10 cellular contexts compared by ENCODE assay signal in genomic region chr12:78406776-78407335, GRCh38.
DNase-seq lines count a peak whose midpoint lies in the region; ATAC-seq, FAIRE-seq and TF ChIP-seq lines count a peak whose summit lies in the region.
"Had no signal": no experiment of that assay in that cellular context is flagged by ENCODE, and none has a peak within 500 bp of the region (broad histone marks: within the 10 kb centered on the region; RNA-seq: fewer than 3 reads in every experiment).

No MANE protein-coding gene starts in this region.

- H3K27me3 ChIP-seq in brain microvascular endothelial cell (replicated peaks): no peaks in the 10 kb centered on the region
- H3K27me3 ChIP-seq in spleen (replicated peaks in 1 of 7): no peaks in the 10 kb centered on the region

- H3K4me3 ChIP-seq in brain microvascular endothelial cell (ENCODE audit: low read depth, low read length) (no peak overlapping the region), spleen (no peak overlapping the region)
- H3K4me3 ChIP-seq: esophagus muscularis mucosa had no signal

- TF ChIP-seq CTCF in brain microvascular endothelial cell (IDR thresholded peaks at IDR 0.05; ENCODE audit: low read depth, low read length, missing control alignments) (no peak), spleen (IDR thresholded peaks at IDR 0.05 in 8 of 11, conservative IDR thresholded peaks at IDR 0.05 in 3 of 11) (no peak)

- FAIRE-seq in GM12892 (lab: Jason Lieb, UNC): peak; percentile 76

- intact Hi-C loops in spleen (cut with DNase I; ENCODE audit: low total_unique reads): no loop called here

- in situ Hi-C loops in brain microvascular endothelial cell (cut with HindIII; ENCODE audit: low pct_ligation_motif_present, low sequenced_read_pairs): no loop called here

- ATAC-seq in GM21381 (IDR thresholded peaks at IDR 0.05; ENCODE audit: unreplicated experiment): peak; percentile 93
- ATAC-seq in HG03196 (IDR thresholded peaks at IDR 0.05; ENCODE audit: unreplicated experiment): peak; percentile 87

- H3K36me3 ChIP-seq in brain microvascular endothelial cell (replicated peaks) (no peaks in the 10 kb centered on the region), spleen (no peaks in the 10 kb centered on the region)
- H3K36me3 ChIP-seq: esophagus muscularis mucosa had no signal

- H3K9me3 ChIP-seq in spleen: no peaks in the 10 kb centered on the region
- H3K9me3 ChIP-seq: esophagus muscularis mucosa had no signal

- TF ChIP-seq POLR2A in GM12892 (IDR thresholded peaks at IDR 0.05; ENCODE audit: low read depth, low read length) (no peak), spleen (IDR thresholded peaks at IDR 0.05) (no peak)

- WGBS in spleen, 5 donors: 47 to 62% (median 52%) methylated on average over 4 of the region's 4 CpGs

- no peak for DNase-seq in GM12892 (ENCODE audit: insufficient read length)
- peak; percentile 22 for DNase-seq in brain microvascular endothelial cell
- no peak for DNase-seq in spleen
- no peak for DNase-seq in A172 (ENCODE audit: low spot score)
- no peak for DNase-seq in anterior cingulate cortex (lab: John Stamatoyannopoulos, UW)
- no peak for DNase-seq in effector CD8-positive, alpha-beta T cell (lab: John Stamatoyannopoulos, UW)
- DNase-seq: NCI-H2081 treated with DMSO at 0.1 percent for 48 hours had no signal

- H3K4me1 ChIP-seq in spleen: no peaks in the 10 kb centered on the region
- H3K4me1 ChIP-seq: esophagus muscularis mucosa had no signal

- H3K27ac ChIP-seq in brain microvascular endothelial cell (peak overlapping the region; percentile 31), spleen (peak overlapping the region in 1 of 8 donors; percentile 29)
- H3K27ac ChIP-seq: esophagus muscularis mucosa had no signal
